In the genomic region with DNA sequence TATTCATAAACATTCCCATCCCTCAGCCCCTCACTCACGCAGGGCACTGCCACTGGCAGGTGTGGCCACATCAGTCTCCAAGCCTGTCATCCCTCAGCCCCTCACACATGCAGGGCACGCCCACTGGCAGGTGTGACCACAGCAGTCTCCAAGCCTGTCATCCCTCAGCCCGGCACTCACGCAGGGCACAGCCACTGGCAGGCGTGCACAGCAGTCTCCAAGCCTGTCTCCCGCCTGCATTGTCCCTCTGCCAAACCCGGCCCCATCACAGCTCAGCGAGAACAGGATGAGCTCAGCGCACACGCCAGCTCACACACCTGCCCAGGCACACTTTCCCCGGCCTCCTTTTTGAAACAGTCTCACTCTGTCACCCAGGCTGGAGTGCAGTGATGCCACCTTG, we compare ENCODE assay signal across 15 cellular contexts. TPM values are rescaled to one million over a fixed set of nuclear protein-coding genes. Genes with fewer than 3 reads are reported as not detected.
DNase-seq lines count a peak whose midpoint lies in the region; ATAC-seq and TF ChIP-seq lines count a peak whose summit lies in the region.
"Had no signal": no experiment of that assay in that cellular context is flagged by ENCODE, and none has a peak within 500 bp of the region (broad histone marks: within the 10 kb centered on the region; RNA-seq: fewer than 3 reads in every experiment).

No MANE protein-coding gene starts in this region.

- H3K79me1 ChIP-seq in mesenchymal stem cell (replicated peaks; ENCODE audit: low read length, poor library complexity, severe bottlenecking), result peaks cover 2% of the 10 kb centered on the region

- H3K4me3 ChIP-seq in PC-3 (ENCODE audit: low read length) (no peak overlapping the region), mucosa of descending colon (no peak overlapping the region), mesenchymal stem cell (ENCODE audit: insufficient read depth in 1 of 2, low read depth in 1 of 2, low read length in 2 of 2) (no peak overlapping the region)
- H3K4me3 ChIP-seq: left lung had no signal

- no peak overlapping the region for H4K91ac ChIP-seq in mesenchymal stem cell (ENCODE audit: low read length)

- H3K9me2 ChIP-seq in PC-3 (replicated peaks; ENCODE audit: low read length), result no peaks in the 10 kb centered on the region

- H3K4me1 ChIP-seq in PC-3 (ENCODE audit: insufficient read depth, low read length), result no peaks in the 10 kb centered on the region
- peaks cover 4% of the 10 kb centered on the region for H3K4me1 ChIP-seq in mucosa of descending colon (ENCODE audit: low read depth)
- H3K4me1 ChIP-seq in mesenchymal stem cell (ENCODE audit: control insufficient read depth, insufficient read depth, low read depth, low read length), result peaks cover 2% of the 10 kb centered on the region

- 94% methylated on average over 11 of the region's 11 CpGs for WGBS in mesenchymal stem cell

- peak; percentile 58 for ATAC-seq in PC-3
- ATAC-seq in mucosa of descending colon, result peak; percentile 32
- ATAC-seq: left lung; naive thymus-derived CD4-positive, alpha-beta T cell; T-helper 17 cell had no signal

- no TSS peak for BruUV-seq in PC-3 (replicated peaks; lab: Mats Ljungman, UMichigan)

- H3K4me2 ChIP-seq in PC-3 (ENCODE audit: low read length), result no peak overlapping the region
- no peak overlapping the region for H3K4me2 ChIP-seq in mesenchymal stem cell (ENCODE audit: low read length, poor library complexity, severe bottlenecking)

- H4K8ac ChIP-seq in mesenchymal stem cell (ENCODE audit: low read length), result no peak overlapping the region

- no peak overlapping the region for H3K18ac ChIP-seq in mesenchymal stem cell (ENCODE audit: low read depth in 1 of 2, low read length in 2 of 2)

- no peak overlapping the region for H3K27ac ChIP-seq in PC-3 (ENCODE audit: low read length)
- H3K27ac ChIP-seq in mesenchymal stem cell (ENCODE audit: low read length, poor library complexity, severe bottlenecking), result no peak overlapping the region
- H3K27ac ChIP-seq: left lung had no signal

- H4K20me1 ChIP-seq in PC-3 (ENCODE audit: low read length), result no peaks in the 10 kb centered on the region

- no peak overlapping the region for H3K4ac ChIP-seq in mesenchymal stem cell (ENCODE audit: low read depth in 1 of 2, low read length in 2 of 2)

- no peaks in the 10 kb centered on the region for H3K79me2 ChIP-seq in PC-3 (ENCODE audit: low read length)

- DNase-seq in NCI-H1417 (lab: John Stamatoyannopoulos, UW) (peak; percentile 65 to 81 (median 65)), NCI-H1417 treated with DMSO at 0.1 percent for 48 hours (lab: John Stamatoyannopoulos, UW) (no peak), NCI-H146 (lab: John Stamatoyannopoulos, UW) (peak; percentile 82), PC-3 (peak; percentile 34), mucosa of descending colon (peak in 1 of 3 donors; percentile 52), mesenchymal stem cell (no peak), NCI-H524 treated with DMSO at 0.1 percent for 48 hours (lab: John Stamatoyannopoulos, UW) (no peak), occipital lobe (lab: John Stamatoyannopoulos, UW) (no peak)
- DNase-seq: effector CD8-positive, alpha-beta T cell; left lung; naive thymus-derived CD4-positive, alpha-beta T cell; NCI-H510A treated with DMSO at 0.1 percent for 48 hours; T-helper 17 cell had no signal

- no peaks in the 10 kb centered on the region for H3F3A ChIP-seq in PC-3 (ENCODE audit: low read length, unreplicated experiment)

- intact Hi-C loops in PC-3 (cut with micrococcal nuclease) (no loop called here), mucosa of descending colon (cut with DNase I, micrococcal nuclease) (no loop called here)

- H2BK15ac ChIP-seq in mesenchymal stem cell (ENCODE audit: low read depth, poor library complexity, severe bottlenecking), result no peak overlapping the region

- CTCF ChIA-PET in PC-3 (lab: Charles Lee), result interaction anchor here (0.6 kb wide), 3 partner anchors 27 to 37 kb away, joined by 3 to 6 read pairs (median 3); no protein-coding TSS in a partner anchor

- H3K27me3 ChIP-seq in PC-3 (ENCODE audit: low read length) (no peaks in the 10 kb centered on the region), mesenchymal stem cell (ENCODE audit: control insufficient read depth in 1 of 2, insufficient read depth in 1 of 2, low read length in 2 of 2) (peaks cover 0 to 48% of the 10 kb centered on the region in 2 experiments)

- H2AK5ac ChIP-seq in mesenchymal stem cell (ENCODE audit: low read length, severe bottlenecking), result no peak overlapping the region

- no peak overlapping the region for H2BK12ac ChIP-seq in mesenchymal stem cell (ENCODE audit: low read length in 2 of 2)

- POLR2A ChIA-PET in PC-3 (lab: Charles Lee; ENCODE audit: unreplicated experiment), result no interaction called here

- H2BK120ac ChIP-seq in mesenchymal stem cell (ENCODE audit: low read depth, low read length), result no peak overlapping the region

- H2BK5ac ChIP-seq in mesenchymal stem cell (ENCODE audit: low read depth, low read length, poor library complexity, severe bottlenecking), result no peak overlapping the region

- H3K14ac ChIP-seq in mesenchymal stem cell (ENCODE audit: low read length in 2 of 2), result no peak overlapping the region

- H2AFZ ChIP-seq in PC-3 (ENCODE audit: low read length) (no peak overlapping the region), mesenchymal stem cell (ENCODE audit: low read depth, low read length) (no peak overlapping the region)

- no peaks in the 10 kb centered on the region for H3K9me3 ChIP-seq in PC-3 (ENCODE audit: low read length)
- H3K9me3 ChIP-seq in mucosa of descending colon, result no peaks in the 10 kb centered on the region
- H3K9me3 ChIP-seq in mesenchymal stem cell (ENCODE audit: control insufficient read depth, low read length), result no peaks in the 10 kb centered on the region
- H3K9me3 ChIP-seq: left lung had no signal

- H3K23ac ChIP-seq in mesenchymal stem cell (ENCODE audit: low read length in 2 of 2), result no peak overlapping the region

- H3K9ac ChIP-seq in PC-3 (ENCODE audit: low read length) (no peak overlapping the region), mesenchymal stem cell (ENCODE audit: low read length) (no peak overlapping the region)

- TF ChIP-seq CTCF in PC-3 (conservative IDR thresholded peaks at IDR 0.05; ENCODE audit: low read depth, low read length) (no peak), mucosa of descending colon (IDR thresholded peaks at IDR 0.05) (no peak)

- H3K36me3 ChIP-seq in PC-3 (ENCODE audit: low read depth, low read length), result no peaks in the 10 kb centered on the region
- no peaks in the 10 kb centered on the region for H3K36me3 ChIP-seq in mucosa of descending colon (ENCODE audit: low read depth)
- H3K36me3 ChIP-seq in mesenchymal stem cell (ENCODE audit: control insufficient read depth in 1 of 2, insufficient read depth in 2 of 2, low read depth in 1 of 2, low read length in 2 of 2), result peaks cover 16 to 30% of the 10 kb centered on the region in 2 experiments

RNA-seq across cellular contexts. Expression of gene KREMEN2, which starts 11.4 kb away (rescaled TPM):
- total RNA-seq in PC-3 (2014; rRNA removed), result 3.6 and 7.1 TPM in 2 replicates
- total RNA-seq in mucosa of descending colon, result 1 to 10 TPM in 2 of 3 donors, under 1 TPM in 1; 0.22 to 1.7 (median 1.3) TPM
- polyA plus RNA-seq in mesenchymal stem cell (2013, experiment 1 of 2), result not detected
- 0.01 TPM for polyA plus RNA-seq in mesenchymal stem cell (2013, experiment 2 of 2)
- total RNA-seq in occipital lobe, result not detected
- total RNA-seq: CD4-positive, alpha-beta memory T cell; left lung; naive thymus-derived CD4-positive, alpha-beta T cell; pulmonary artery endothelial cell; T-helper 17 cell had no signal
- polyA plus RNA-seq: CD4-positive, alpha-beta memory T cell; naive thymus-derived CD4-positive, alpha-beta T cell had no signal

RNA-seq across cellular contexts. Expression of gene PAQR4, which starts 16.5 kb away (rescaled TPM):
- total RNA-seq in PC-3 (2014; rRNA removed) (37.9 and 45.0 TPM in 2 replicates), mucosa of descending colon (10 to 100 TPM in 1 of 3 donors, 1 to 10 TPM in 2; 4.2 to 16.1 (median 8.0) TPM), occipital lobe (19.7 TPM)
- polyA plus RNA-seq in mesenchymal stem cell (2013, experiment 1 of 2), result 4.9 TPM
- polyA plus RNA-seq in mesenchymal stem cell (2013, experiment 2 of 2), result 4.8 TPM

RNA-seq across cellular contexts. Expression of gene PKMYT1, which starts 27.6 kb away (rescaled TPM):
- total RNA-seq in PC-3 (2014; rRNA removed) (51.9 and 109 TPM in 2 replicates), mucosa of descending colon (10 to 100 TPM in 1 of 3 donors, 1 to 10 TPM in 2; 3.1 to 20.0 (median 6.9) TPM), occipital lobe (3.0 TPM)
- polyA plus RNA-seq in mesenchymal stem cell (2013, experiment 1 of 2), result 7.7 TPM
- polyA plus RNA-seq in mesenchymal stem cell (2013, experiment 2 of 2), result 7.0 TPM
- total RNA-seq: T-helper 17 cell had no signal
- polyA plus RNA-seq: CD4-positive, alpha-beta memory T cell; naive thymus-derived CD4-positive, alpha-beta T cell had no signal

RNA-seq across cellular contexts. Expression of gene FLYWCH1, which starts 40.9 kb away (rescaled TPM):
- total RNA-seq in PC-3 (2014; rRNA removed), result 41.4 and 54.7 TPM in 2 replicates
- 10 to 100 TPM; 26.6 to 46.0 (median 34.3) TPM for total RNA-seq in mucosa of descending colon
- 18.4 TPM for polyA plus RNA-seq in mesenchymal stem cell (2013, experiment 1 of 2)
- 17.3 TPM for polyA plus RNA-seq in mesenchymal stem cell (2013, experiment 2 of 2)
- total RNA-seq in occipital lobe, result 20.7 TPM

Comparison
In these comparisons a context has a peak if more than half of its experiments do, and no peak if none do; other contexts are left out.
1. DNase-seq: peak in NCI-H1417 (3 of 3), NCI-H146 (single experiment) and PC-3 (single experiment); none in NCI-H1417 treated with DMSO at 0.1 percent for 48 hours (single experiment), mesenchymal stem cell (single experiment), NCI-H524 treated with DMSO at 0.1 percent for 48 hours (single experiment) and occipital lobe (single experiment).